Comparison of ENCODE assay signal across 1 cellular context in genomic region chr17:81863123-81863675, GRCh38.
TF ChIP-seq lines count a peak whose summit lies in the region.

No MANE protein-coding gene starts in this region.

TF ChIP-seq in H1, 55 proteins besides CTCF, POLR2A, EP300 and RAD21:
- TF ChIP-seq CBX5 (IDR thresholded peaks at IDR 0.05; ENCODE audit: low read depth, low read length) = no peak
- TF ChIP-seq SP1 (IDR thresholded peaks at IDR 0.05; ENCODE audit: low read depth, low read length) = no peak
- no peak for TF ChIP-seq JUN (IDR thresholded peaks at IDR 0.05; ENCODE audit: low read depth, low read length)
- no peak for TF ChIP-seq SIX5 (IDR thresholded peaks at IDR 0.05; ENCODE audit: low read depth, low read length)
